In genomic region chr6:5906842-5907241, GRCh38 we compare ENCODE assay signal across 9 cellular contexts.
"Had no signal": no experiment of that assay in that cellular context is flagged by ENCODE, and none has a peak within 500 bp of the region (broad histone marks: within the 10 kb centered on the region; RNA-seq: fewer than 3 reads in every experiment).

No MANE protein-coding gene starts in this region.

- H3K9me3 Mint-ChIP-seq: GM23338, H9, HFFc6 had no signal

- FAIRE-seq: H1, H54 had no signal

- DNase-seq: GM23248, GOT3, H7, H9, HFFc6 had no signal

- H3K36me3 ChIP-seq: HAP-1 had no signal

- H3K27ac Mint-ChIP-seq: GM23338, H9 had no signal

- H3K9me3 ChIP-seq: HAP-1 had no signal

- H3K4me1 Mint-ChIP-seq: GM23338, H9 had no signal

- H3K4me3 ChIP-seq: GM23248, GM23338, HAP-1 had no signal

- H2AFZ ChIP-seq: GM23338 had no signal

- H3K4me1 ChIP-seq: HAP-1 had no signal

- ATAC-seq: GM23338 had no signal

- H3K4me2 ChIP-seq: GM23338 had no signal

- H3K4me3 Mint-ChIP-seq: GM23338, H9, HFFc6 had no signal
